1 cellular context compared by ENCODE assay signal in genomic region chr5:163964650-163965049, GRCh38.
TF ChIP-seq lines count a peak whose summit lies in the region.

No MANE protein-coding gene starts in this region.

TF ChIP-seq in K562, 482 proteins besides CTCF, POLR2A, EP300 and RAD21 (continued from another document):
- peak; percentile 42; the same call in 1 of the 2 replicates for TF ChIP-seq PKNOX1 (IDR thresholded peaks at IDR 0.05)
- no peak for TF ChIP-seq MITF (IDR thresholded peaks at IDR 0.05)
- TF ChIP-seq ZNF384 (IDR thresholded peaks at IDR 0.05; ENCODE audit: low read depth, low read length) = no peak
- no peak for TF ChIP-seq SMAD1 (IDR thresholded peaks at IDR 0.05; ENCODE audit: low read depth, low read length, partially characterized antibody)
- TF ChIP-seq CBFA2T3 (IDR thresholded peaks at IDR 0.05) = peak; percentile 38; the same call in 1 of the 2 replicates
- no peak for TF ChIP-seq ETS1 (conservative IDR thresholded peaks at IDR 0.05; ENCODE audit: control insufficient read depth, low read depth, low read length)
- TF ChIP-seq ZNF77 (CRISPR knock-in tag; IDR thresholded peaks at IDR 0.05) = no peak
- TF ChIP-seq ZNF436 (CRISPR knock-in tag; IDR thresholded peaks at IDR 0.05) = no peak
- TF ChIP-seq DNMT1 (IDR thresholded peaks at IDR 0.05) = no peak
- no peak for TF ChIP-seq PHTF2 (CRISPR knock-in tag; IDR thresholded peaks at IDR 0.05)
- no peak for TF ChIP-seq HOMEZ (CRISPR knock-in tag; IDR thresholded peaks at IDR 0.05)
- TF ChIP-seq IFI16 (CRISPR knock-in tag; IDR thresholded peaks at IDR 0.05) = no peak
- no peak for TF ChIP-seq ZNF707 (CRISPR knock-in tag; conservative IDR thresholded peaks at IDR 0.05)
- no peak for TF ChIP-seq CHD7 (IDR thresholded peaks at IDR 0.05; ENCODE audit: low read depth, low read length)
- TF ChIP-seq ZNF253 (CRISPR knock-in tag; conservative IDR thresholded peaks at IDR 0.05) = no peak
- no peak for TF ChIP-seq SMARCE1 (IDR thresholded peaks at IDR 0.05)
- TF ChIP-seq CAMTA2 (CRISPR knock-in tag; conservative IDR thresholded peaks at IDR 0.05) = no peak
- TF ChIP-seq MEIS2 (IDR thresholded peaks at IDR 0.05; ENCODE audit: partially characterized antibody) = peak; percentile 78
- no peak for TF ChIP-seq GABPA (tag; conservative IDR thresholded peaks at IDR 0.05; ENCODE audit: low read depth)
- TF ChIP-seq CHD2 (IDR thresholded peaks at IDR 0.05; ENCODE audit: low read depth, low read length) = no peak
- TF ChIP-seq ZNF644 (tag; IDR thresholded peaks at IDR 0.05; ENCODE audit: low read depth) = no peak
